In the genomic region with DNA sequence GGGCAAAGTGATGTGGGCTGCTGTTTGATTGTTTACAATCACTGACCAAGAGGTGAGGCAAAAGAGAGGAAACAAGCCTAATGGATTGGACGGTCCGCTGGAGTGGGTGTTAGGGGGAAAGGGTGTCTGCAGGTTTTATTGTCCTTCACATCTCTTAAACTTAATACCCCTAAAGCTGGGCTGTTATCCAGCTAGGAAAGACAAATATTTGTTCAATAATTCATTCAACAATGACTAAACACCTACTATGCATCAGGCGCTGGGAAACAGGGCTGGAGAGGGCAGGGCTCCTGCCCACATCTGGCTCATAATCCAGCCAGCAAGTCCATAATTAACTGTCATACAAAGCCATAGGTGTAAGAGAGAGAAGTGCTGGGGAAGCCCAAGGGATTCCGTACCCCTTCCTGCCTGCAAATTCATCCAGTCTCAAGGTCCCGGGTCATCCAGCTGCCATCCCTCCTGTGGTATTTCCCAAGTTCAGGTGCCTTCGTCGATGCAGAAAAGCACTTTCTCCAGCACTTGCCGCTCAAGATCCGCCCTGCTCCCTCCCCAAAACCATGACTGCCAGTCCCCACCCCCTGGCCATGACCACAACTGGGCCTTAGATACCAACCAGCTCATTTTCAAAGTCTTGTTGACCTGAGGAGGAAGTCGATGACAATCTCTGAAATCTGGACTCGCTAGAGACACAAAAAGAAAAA, we compare ENCODE assay signal across 10 cellular contexts. TPM values are rescaled to one million over a fixed set of nuclear protein-coding genes. Genes with fewer than 3 reads are reported as not detected.
DNase-seq lines count a peak whose midpoint lies in the region; ATAC-seq and TF ChIP-seq lines count a peak whose summit lies in the region.
"Had no signal": no experiment of that assay in that cellular context is flagged by ENCODE, and none has a peak within 500 bp of the region (broad histone marks: within the 10 kb centered on the region; RNA-seq: fewer than 3 reads in every experiment).

No MANE protein-coding gene starts in this region.

- peaks cover 76 to 95% of the 10 kb centered on the region in 2 donors for H3K36me3 Mint-ChIP-seq in CD14-positive monocyte
- peaks cover 64% of the 10 kb centered on the region for H3K36me3 Mint-ChIP-seq in MCF 10A (ENCODE audit: insufficient read depth, unreplicated experiment)

- ATAC-seq in left ventricle myocardium superior, result no peak
- no peak for ATAC-seq in right cardiac atrium
- ATAC-seq in HG03520 (IDR thresholded peaks at IDR 0.05; ENCODE audit: unreplicated experiment), result no peak
- ATAC-seq: left cardiac atrium had no signal

- POLR2A ChIA-PET in MCF 10A (lab: Yijun Ruan, JAX), result interaction anchor here (0.6 to 2.3 kb wide), 6 partner anchors 10 to 52 kb away, joined by 3 to 14 read pairs (median 4); a partner anchor contains a TSS

- DNase-seq in left ventricle myocardium superior, result peak; percentile 8
- no peak for DNase-seq in right cardiac atrium
- peak; percentile 93 for DNase-seq in NCI-H748 treated with DMSO at 0.1 percent for 48 hours (lab: John Stamatoyannopoulos, UW)
- no peak for DNase-seq in HuH-7.5 (ENCODE audit: low spot score)
- DNase-seq in CD14-positive monocyte (ENCODE audit: low spot score), result no peak
- DNase-seq in MCF 10A (ENCODE audit: unreplicated experiment), result no peak
- DNase-seq: cerebellar nuclear complex, left cardiac atrium had no signal

- H3K27ac ChIP-seq in right cardiac atrium (ENCODE audit: low read length) (no peak overlapping the region), cingulate gyrus (ENCODE audit: low read depth, low read length) (peak overlapping the region; percentile 69)

- no peaks in the 10 kb centered on the region for H3K9me3 Mint-ChIP-seq in CD14-positive monocyte
- no peaks in the 10 kb centered on the region for H3K9me3 Mint-ChIP-seq in MCF 10A (ENCODE audit: unreplicated experiment)

- intact Hi-C loops in left ventricle myocardium superior (cut with micrococcal nuclease), result no loop called here
- intact Hi-C loops in right cardiac atrium (cut with DNase I), result no loop called here
- intact Hi-C loops in CD14-positive monocyte (cut with micrococcal nuclease), result no loop called here
- intact Hi-C loops in MCF 10A (cut with micrococcal nuclease), result no loop called here

- H3K4me1 Mint-ChIP-seq in CD14-positive monocyte (peaks cover 6% of the 10 kb centered on the region), MCF 10A (ENCODE audit: insufficient read depth, unreplicated experiment) (peaks cover 13% of the 10 kb centered on the region)

- no peaks in the 10 kb centered on the region for H3K9me3 ChIP-seq in right cardiac atrium (ENCODE audit: control insufficient read depth, low read length)

- peak overlapping the region in 2 of 7 donors; percentile 40 to 46 for H3K27ac Mint-ChIP-seq in CD14-positive monocyte
- no peak overlapping the region for H3K27ac Mint-ChIP-seq in MCF 10A (ENCODE audit: low read depth, unreplicated experiment)

- H3K27me3 ChIP-seq in right cardiac atrium (ENCODE audit: control insufficient read depth, insufficient read depth), result no peaks in the 10 kb centered on the region

- 79% methylated on average over 11 of the region's 11 CpGs for WGBS in right cardiac atrium

- H3K4me3 Mint-ChIP-seq in CD14-positive monocyte, result no peak overlapping the region
- H3K4me3 Mint-ChIP-seq in MCF 10A (ENCODE audit: unreplicated experiment), result no peak overlapping the region

- H3K4me3 ChIP-seq in right cardiac atrium (ENCODE audit: low read length), result no peak overlapping the region

- CTCF ChIA-PET in MCF 10A (lab: Yijun Ruan, JAX), result interaction anchor here (0.6 to 3.0 kb wide), 12 partner anchors 8 to 427 kb away, joined by 3 to 15 read pairs (median 4); a partner anchor contains a TSS

- H3K4me1 ChIP-seq in right cardiac atrium (ENCODE audit: control insufficient read depth, insufficient read depth, low read length), result no peaks in the 10 kb centered on the region

- no TSS peak for BruUV-seq in MCF 10A (replicated peaks; lab: Mats Ljungman, UMichigan)

- H3K27me3 Mint-ChIP-seq in CD14-positive monocyte (ENCODE audit: low read depth in 3 of 3) (peaks cover 0 to 3% (median 0%) of the 10 kb centered on the region in 3 donors), MCF 10A (ENCODE audit: insufficient read depth, unreplicated experiment) (no peaks in the 10 kb centered on the region)

- TF ChIP-seq CTCF in CD14-positive monocyte (IDR thresholded peaks at IDR 0.05) (no peak), MCF 10A (IDR thresholded peaks at IDR 0.05; ENCODE audit: unreplicated experiment) (no peak)

RNA-seq across cellular contexts. Expression of a gene that starts 10.7 kb away (rescaled TPM):
- total RNA-seq in left ventricle myocardium superior (30.7 TPM), right cardiac atrium (10 to 100 TPM; 32.6 to 44.4 (median 37.9) TPM), MCF 10A (2022) (52.1 and 71.2 TPM in 2 replicates)
- polyA plus RNA-seq in right cardiac atrium (29.3 TPM), CD14-positive monocyte (1 to 10 TPM; 3.0 to 5.8 TPM)

RNA-seq across cellular contexts. Expression of a gene that starts 17.4 kb away (rescaled TPM):
- total RNA-seq in left ventricle myocardium superior, result not detected
- total RNA-seq in right cardiac atrium, result under 1 TPM; 0.24 to 0.54 (median 0.49) TPM
- 0.11 TPM for polyA plus RNA-seq in right cardiac atrium
- not detected for polyA plus RNA-seq in CD14-positive monocyte
- total RNA-seq in MCF 10A (2022), result not detected in 2 replicates

RNA-seq across cellular contexts. Expression of a gene that starts 52.5 kb away (rescaled TPM):
- total RNA-seq in left ventricle myocardium superior (62.3 TPM), right cardiac atrium (10 to 100 TPM; 57.4 to 72.0 (median 62.3) TPM), MCF 10A (2022) (172 and 173 TPM in 2 replicates)
- polyA plus RNA-seq in right cardiac atrium (76.9 TPM), CD14-positive monocyte (10 to 100 TPM; 21.4 to 26.6 TPM)

Comparison
In these comparisons a context has a peak if more than half of its experiments do, and no peak if none do; other contexts are left out.
1. DNase-seq: peak in left ventricle myocardium superior (single experiment) and NCI-H748 treated with DMSO at 0.1 percent for 48 hours (single experiment); none in right cardiac atrium (0 of 3), HuH-7.5 (single experiment), CD14-positive monocyte (single experiment) and MCF 10A (single experiment).